In the genomic region with DNA sequence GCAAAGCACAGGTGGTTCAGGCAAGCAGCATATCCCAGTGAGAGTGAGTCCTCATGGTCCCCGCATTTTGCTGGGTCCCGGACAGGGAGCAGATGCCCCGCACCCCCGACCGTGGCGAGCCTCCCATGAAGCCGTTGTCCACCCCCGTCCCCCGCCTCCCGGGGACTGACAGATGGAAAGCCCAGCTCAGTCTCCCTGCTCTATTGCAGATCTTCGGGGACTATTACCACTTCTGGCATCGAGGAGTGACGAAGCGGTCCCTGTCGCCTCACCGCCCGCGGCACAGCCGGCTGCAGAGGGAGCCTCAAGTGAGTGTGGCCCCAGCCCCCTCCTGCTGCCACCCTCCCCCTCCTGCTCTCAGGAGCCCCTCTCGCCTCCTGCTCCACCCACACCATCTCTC, we compare ENCODE assay signal across 26 cellular contexts. TPM values are rescaled to one million over a fixed set of nuclear protein-coding genes. Genes with fewer than 3 reads are reported as not detected.
A peak's percentile ranks its signal among the peaks of the same experiment; 100 is the strongest.
DNase-seq lines count a peak whose midpoint lies in the region; ATAC-seq, FAIRE-seq and TF ChIP-seq lines count a peak whose summit lies in the region.
"Had no signal": no experiment of that assay in that cellular context is flagged by ENCODE, and none has a peak within 500 bp of the region (broad histone marks: within the 10 kb centered on the region; RNA-seq: fewer than 3 reads in every experiment).

No MANE protein-coding gene starts in this region.

- CTCF ChIA-PET in activated naive CD4-positive, alpha-beta T cell treated with anti-CD3 and anti-CD28 coated beads for 36 hours (lab: Charles Lee), result no interaction called here
- CTCF ChIA-PET in activated CD4-positive, alpha-beta memory T cell treated with anti-CD3 and anti-CD28 coated beads for 36 hours (lab: Charles Lee), result interaction anchor here (1.8 kb wide), 1 partner anchor 10 kb away, joined by 9 read pairs; no protein-coding TSS in a partner anchor

- ATAC-seq in GM18861 (IDR thresholded peaks at IDR 0.05; ENCODE audit: unreplicated experiment), result no peak
- ATAC-seq: CD8-positive, alpha-beta T cell; naive thymus-derived CD4-positive, alpha-beta T cell had no signal

- WGBS in spleen, 5 donors, result 90 to 95% (median 92%) methylated on average over 17 to 20 of the region's 20 CpGs

- H3K4me1 ChIP-seq in spleen, result peaks cover 9 to 39% (median 32%) of the 10 kb centered on the region in 6 donors

- no peak overlapping the region for H3K4me3 Mint-ChIP-seq in activated naive CD4-positive, alpha-beta T cell treated with anti-CD3 and anti-CD28 coated beads for 36 hours
- peak overlapping the region; percentile 37 for H3K4me3 Mint-ChIP-seq in activated CD4-positive, alpha-beta memory T cell treated with anti-CD3 and anti-CD28 coated beads for 36 hours
- H3K4me3 Mint-ChIP-seq: B cell; CD8-positive, alpha-beta T cell; IgD-negative memory B cell had no signal

- no peak for TF ChIP-seq CTCF in spleen (IDR thresholded peaks at IDR 0.05 in 8 of 11, conservative IDR thresholded peaks at IDR 0.05 in 3 of 11)

- H3K9me3 ChIP-seq in spleen, result no peaks in the 10 kb centered on the region
- H3K9me3 ChIP-seq: breast epithelium, Peyer's patch, thyroid gland had no signal

- H3K9me3 Mint-ChIP-seq in activated naive CD4-positive, alpha-beta T cell treated with anti-CD3 and anti-CD28 coated beads for 36 hours, result no peaks in the 10 kb centered on the region
- H3K9me3 Mint-ChIP-seq in activated CD4-positive, alpha-beta memory T cell treated with anti-CD3 and anti-CD28 coated beads for 36 hours, result no peaks in the 10 kb centered on the region
- H3K9me3 Mint-ChIP-seq: CD8-positive, alpha-beta T cell; IgD-negative memory B cell; naive thymus-derived CD4-positive, alpha-beta T cell had no signal

- no peak for TF ChIP-seq POLR2A in spleen (IDR thresholded peaks at IDR 0.05)

- H3K4me1 Mint-ChIP-seq in activated naive CD4-positive, alpha-beta T cell treated with anti-CD3 and anti-CD28 coated beads for 36 hours (ENCODE audit: low read depth), result peaks cover 26% of the 10 kb centered on the region
- H3K4me1 Mint-ChIP-seq in activated CD4-positive, alpha-beta memory T cell treated with anti-CD3 and anti-CD28 coated beads for 36 hours (ENCODE audit: low read depth), result peaks cover 29% of the 10 kb centered on the region

- no peak for DNase-seq in activated naive CD4-positive, alpha-beta T cell treated with anti-CD3 and anti-CD28 coated beads for 36 hours
- no peak for DNase-seq in activated naive CD4-positive, alpha-beta T cell treated with Interleukin-2 at 50 U/mL for 16 hours
- DNase-seq in activated CD4-positive, alpha-beta memory T cell treated with anti-CD3 and anti-CD28 coated beads for 36 hours, result no peak
- DNase-seq in spleen, result peak; percentile 71
- no peak for DNase-seq in NOMO-1 (lab: John Stamatoyannopoulos, UW; ENCODE audit: unreplicated experiment in 2 of 2)
- DNase-seq in urothelium cell line (ENCODE audit: low spot score), result no peak
- DNase-seq: ACHN; activated CD4-positive, CD25-positive, alpha-beta regulatory T cell; activated naive CD4-positive, alpha-beta T cell treated with anti-CD3 and anti-CD28 coated beads, Interleukin-2, amount 50 U/mL, for 16 hours; CD8-positive, alpha-beta T cell; effector CD8-positive, alpha-beta T cell; GM23248; naive thymus-derived CD4-positive, alpha-beta T cell; NCI-H2107; NCI-H345; NCI-H69; stimulated activated naive CD4-positive, alpha-beta T cell treated with Interleukin-2 at 50 U/mL for 16 hours; thyroid gland had no signal

- H3K27ac Mint-ChIP-seq in activated naive CD4-positive, alpha-beta T cell treated with anti-CD3 and anti-CD28 coated beads for 36 hours, result peak overlapping the region; percentile 80
- H3K27ac Mint-ChIP-seq in activated CD4-positive, alpha-beta memory T cell treated with anti-CD3 and anti-CD28 coated beads for 36 hours, result peak overlapping the region; percentile 99
- H3K27ac Mint-ChIP-seq: CD8-positive, alpha-beta T cell had no signal

- FAIRE-seq in urothelium cell line (lab: Jason Lieb, UNC), result no peak

- H3K27ac ChIP-seq in cingulate gyrus (ENCODE audit: low read depth, low read length), result peak overlapping the region; percentile 19
- H3K27ac ChIP-seq in spleen, result peak overlapping the region in 1 of 8 donors; percentile 2
- H3K27ac ChIP-seq: breast epithelium, epithelial cell of prostate, GM23248, Peyer's patch, thyroid gland had no signal

- no peaks in the 10 kb centered on the region for H3K27me3 Mint-ChIP-seq in activated naive CD4-positive, alpha-beta T cell treated with anti-CD3 and anti-CD28 coated beads for 36 hours (ENCODE audit: low read depth)
- no peaks in the 10 kb centered on the region for H3K27me3 Mint-ChIP-seq in activated CD4-positive, alpha-beta memory T cell treated with anti-CD3 and anti-CD28 coated beads for 36 hours
- H3K27me3 Mint-ChIP-seq: B cell; IgD-negative memory B cell; naive thymus-derived CD4-positive, alpha-beta T cell had no signal

- H3K36me3 ChIP-seq in spleen, result peaks cover 8 to 62% (median 56%) of the 10 kb centered on the region in 6 donors

- no peaks in the 10 kb centered on the region for H3K27me3 ChIP-seq in spleen (replicated peaks in 1 of 7)
- H3K27me3 ChIP-seq: breast epithelium, Peyer's patch, thyroid gland had no signal

- POLR2A ChIA-PET in activated CD4-positive, alpha-beta memory T cell treated with anti-CD3 and anti-CD28 coated beads for 36 hours (lab: Charles Lee), result no interaction called here

- H3K4me3 ChIP-seq in spleen, result no peak overlapping the region
- H3K4me3 ChIP-seq: breast epithelium, GM23248, lung, Peyer's patch, thyroid gland had no signal

- H3K36me3 Mint-ChIP-seq in activated naive CD4-positive, alpha-beta T cell treated with anti-CD3 and anti-CD28 coated beads for 36 hours (ENCODE audit: low read depth), result peaks cover 80% of the 10 kb centered on the region
- peaks cover 78% of the 10 kb centered on the region for H3K36me3 Mint-ChIP-seq in activated CD4-positive, alpha-beta memory T cell treated with anti-CD3 and anti-CD28 coated beads for 36 hours
- H3K36me3 Mint-ChIP-seq: IgD-negative memory B cell had no signal

- intact Hi-C loops in activated naive CD4-positive, alpha-beta T cell treated with anti-CD3 and anti-CD28 coated beads for 36 hours (cut with micrococcal nuclease), result no loop called here
- intact Hi-C loops in activated CD4-positive, alpha-beta memory T cell treated with anti-CD3 and anti-CD28 coated beads for 36 hours (cut with micrococcal nuclease), result no loop called here
- intact Hi-C loops in spleen (cut with DNase I; ENCODE audit: low total_unique reads), result no loop called here

RNA-seq across cellular contexts. Expression of gene FURIN, which starts 7.7 kb away (rescaled TPM):
- 100 to 1,000 TPM; 443 to 448 TPM for total RNA-seq in activated naive CD4-positive, alpha-beta T cell treated with anti-CD3 and anti-CD28 coated beads for 36 hours
- 100 to 1,000 TPM; 576 to 590 TPM for total RNA-seq in activated CD4-positive, alpha-beta memory T cell treated with anti-CD3 and anti-CD28 coated beads for 36 hours
- 100 to 1,000 TPM in 2 of 7 donors, 10 to 100 TPM in 5; 62.0 to 139 (median 86.8) TPM for total RNA-seq in spleen
- 10 to 100 TPM in 2 of 3 donors, 1 to 10 TPM in 1; 10.0 to 33.3 (median 10.9) TPM for polyA plus RNA-seq in spleen

RNA-seq across cellular contexts. Expression of gene FES, which starts 8.3 kb away (rescaled TPM):
- total RNA-seq in activated naive CD4-positive, alpha-beta T cell treated with anti-CD3 and anti-CD28 coated beads for 36 hours, result 10 to 100 TPM; 22.6 to 24.2 TPM
- 10 to 100 TPM; 18.0 to 21.1 TPM for total RNA-seq in activated CD4-positive, alpha-beta memory T cell treated with anti-CD3 and anti-CD28 coated beads for 36 hours
- 100 to 1,000 TPM; 150 to 369 (median 272) TPM for total RNA-seq in spleen
- polyA plus RNA-seq in spleen, result 100 to 1,000 TPM in 1 of 3 donors, 10 to 100 TPM in 2; 39.5 to 176 (median 89.2) TPM
- polyA plus RNA-seq: naive thymus-derived CD4-positive, alpha-beta T cell had no signal

RNA-seq across cellular contexts. Expression of gene MAN2A2, which starts 27.1 kb away (rescaled TPM):
- total RNA-seq in activated naive CD4-positive, alpha-beta T cell treated with anti-CD3 and anti-CD28 coated beads for 36 hours, result 100 to 1,000 TPM; 139 to 141 TPM
- 10 to 100 TPM; 98.1 to 99.2 TPM for total RNA-seq in activated CD4-positive, alpha-beta memory T cell treated with anti-CD3 and anti-CD28 coated beads for 36 hours
- 100 to 1,000 TPM; 105 to 167 (median 120) TPM for total RNA-seq in spleen
- 10 to 100 TPM; 13.7 to 46.1 (median 24.0) TPM for polyA plus RNA-seq in spleen

RNA-seq across cellular contexts. Expression of gene HDDC3, which starts 56.3 kb away (rescaled TPM):
- 10 to 100 TPM; 49.8 to 51.3 TPM for total RNA-seq in activated naive CD4-positive, alpha-beta T cell treated with anti-CD3 and anti-CD28 coated beads for 36 hours
- total RNA-seq in activated CD4-positive, alpha-beta memory T cell treated with anti-CD3 and anti-CD28 coated beads for 36 hours, result 10 to 100 TPM; 45.0 to 45.8 TPM
- total RNA-seq in spleen, result 10 to 100 TPM; 12.8 to 25.9 (median 18.0) TPM
- 10 to 100 TPM; 23.9 to 34.5 (median 31.0) TPM for polyA plus RNA-seq in spleen

RNA-seq across cellular contexts. Expression of gene UNC45A, which starts 59.0 kb away (rescaled TPM):
- total RNA-seq in activated naive CD4-positive, alpha-beta T cell treated with anti-CD3 and anti-CD28 coated beads for 36 hours, result 10 to 100 TPM; 69.9 to 70.8 TPM
- 10 to 100 TPM; 71.1 to 74.3 TPM for total RNA-seq in activated CD4-positive, alpha-beta memory T cell treated with anti-CD3 and anti-CD28 coated beads for 36 hours
- total RNA-seq in spleen, result 10 to 100 TPM; 32.8 to 59.5 (median 42.6) TPM
- polyA plus RNA-seq in spleen, result 10 to 100 TPM; 32.2 to 43.6 (median 32.8) TPM

Comparison
In these comparisons a context has a peak if more than half of its experiments do, and no peak if none do; other contexts are left out.
1. RNA of gene FES, which starts 8.3 kb away (total RNA-seq): 150 to 369 TPM in spleen; 22.6 to 24.2 TPM in activated naive CD4-positive, alpha-beta T cell treated with anti-CD3 and anti-CD28 coated beads for 36 hours and 18.0 to 21.1 TPM in activated CD4-positive, alpha-beta memory T cell treated with anti-CD3 and anti-CD28 coated beads for 36 hours; every median in the first group is over 4 times any median in the second.